Comparison of ENCODE assay signal across 3 cellular contexts in genomic region chr2:66169076-66169475, GRCh38.
"Had no signal": no experiment of that assay in that cellular context is flagged by ENCODE, and none has a peak within 500 bp of the region (broad histone marks: within the 10 kb centered on the region; RNA-seq: fewer than 3 reads in every experiment).

No MANE protein-coding gene starts in this region.

- DNase-seq: GDM1, GF-D8 had no signal

- H3K4me3 ChIP-seq: GM12878 had no signal
